Comparison of ENCODE assay signal across 17 cellular contexts in genomic region chr10:123240776-123241175, GRCh38.
DNase-seq lines count a peak whose midpoint lies in the region; ATAC-seq, FAIRE-seq and TF ChIP-seq lines count a peak whose summit lies in the region.
"Had no signal": no experiment of that assay in that cellular context is flagged by ENCODE, and none has a peak within 500 bp of the region (broad histone marks: within the 10 kb centered on the region; RNA-seq: fewer than 3 reads in every experiment).

No MANE protein-coding gene starts in this region.

- H3K27me3 Mint-ChIP-seq in T-helper 17 cell (no peaks in the 10 kb centered on the region), memory B cell (no peaks in the 10 kb centered on the region)

- TF ChIP-seq RAD21 in HepG2 (CRISPR knock-in tag; IDR thresholded peaks at IDR 0.05), result no peak

- CTCF ChIA-PET in HepG2 (lab: Yijun Ruan, JAX; ENCODE audit: low intra/inter-chr PET ratio, low total read pairs), result no interaction called here

- DNase-seq in right lobe of liver (no peak), HepG2 (ENCODE audit: low spot score) (no peak), T-helper 17 cell (no peak), memory B cell (ENCODE audit: low spot score in 2 of 2) (no peak), thyroid gland (no peak)
- DNase-seq: DMS79 treated with DMSO at 0.1 percent for 48 hours, GM23248, HCEC 1CT, NCI-H1092, NCI-H2107, NCI-H2227 treated with DMSO at 0.1 percent for 48 hours, NCI-H524 treated with DMSO at 0.1 percent for 48 hours had no signal

- WGBS in right lobe of liver (ENCODE audit: insufficient coverage, low coverage, low lambda C conversion rate, missing lambda C conversion rate), result 29% methylated on average over 1 of the region's 2 CpGs
- 25% methylated on average over 2 of the region's 2 CpGs for WGBS in HepG2 (ENCODE audit: low lambda C conversion rate)
- 73 to 96% methylated on average over 2 of the region's 2 CpGs for WGBS in thyroid gland, 2 donors

- intact Hi-C loops in right lobe of liver (cut with DNase I), result no loop called here
- intact Hi-C loops in HepG2 (cut with micrococcal nuclease; ENCODE audit: unreplicated experiment), result no loop called here
- intact Hi-C loops in thyroid gland (cut with DNase I), result no loop called here

- no peaks in the 10 kb centered on the region for H3K27me3 ChIP-seq in right lobe of liver
- H3K27me3 ChIP-seq in HepG2 (ENCODE audit: control insufficient read depth in 1 of 2, insufficient read depth in 2 of 2, low read length in 2 of 2), result no peaks in the 10 kb centered on the region
- no peaks in the 10 kb centered on the region for H3K27me3 ChIP-seq in thyroid gland

- peaks cover 2% of the 10 kb centered on the region for H3K36me3 Mint-ChIP-seq in T-helper 17 cell (ENCODE audit: low read depth)
- H3K36me3 Mint-ChIP-seq in memory B cell, result peaks cover 7% of the 10 kb centered on the region

- POLR2A ChIA-PET in HepG2 (lab: Yijun Ruan, JAX), result no interaction called here

- peak overlapping the region; percentile 95 for H3K27ac Mint-ChIP-seq in T-helper 17 cell
- peak overlapping the region; percentile 94 for H3K27ac Mint-ChIP-seq in memory B cell

- TF ChIP-seq POLR2A in right lobe of liver (IDR thresholded peaks at IDR 0.05) (no peak), HepG2 (IDR thresholded peaks at IDR 0.05; ENCODE audit: insufficient read depth in 1 of 2, low read depth in 2 of 2, low read length in 2 of 2) (no peak), thyroid gland (IDR thresholded peaks at IDR 0.05) (no peak)

- ATAC-seq in right lobe of liver (peak; percentile 39 to 75 (median 64)), HepG2 (no peak), T-helper 17 cell (no peak), memory B cell (ENCODE audit: low read depth) (no peak), HG03469 (IDR thresholded peaks at IDR 0.05; ENCODE audit: unreplicated experiment) (no peak), GM18858 (IDR thresholded peaks at IDR 0.05; ENCODE audit: unreplicated experiment) (no peak)
- ATAC-seq: Panc1 had no signal

- H3K4me3 Mint-ChIP-seq in T-helper 17 cell, result no peak overlapping the region
- H3K4me3 Mint-ChIP-seq in memory B cell, result no peak overlapping the region

- H2AFZ ChIP-seq in HepG2 (ENCODE audit: low read length), result no peak overlapping the region
- H2AFZ ChIP-seq: GM23248 had no signal

- no peaks in the 10 kb centered on the region for H3K79me2 ChIP-seq in HepG2 (ENCODE audit: insufficient read depth, low read length)

- in situ Hi-C loops in HepG2 (cut with HindIII; ENCODE audit: extremely low pct_ligation_motif_present, low pct_unique_long_range_greater_than_20kb), result no loop called here

- H3K4me1 ChIP-seq in right lobe of liver, result peaks cover 0 to 15% (median 3%) of the 10 kb centered on the region in 4 donors
- H3K4me1 ChIP-seq in HepG2 (ENCODE audit: insufficient read depth, low read length), result peaks cover 15% of the 10 kb centered on the region
- H3K4me1 ChIP-seq in thyroid gland, result no peaks in the 10 kb centered on the region

- peaks cover 3% of the 10 kb centered on the region for H3K9me3 Mint-ChIP-seq in memory B cell

- no peaks in the 10 kb centered on the region for H3K9me3 ChIP-seq in right lobe of liver
- H3K9me3 ChIP-seq in HepG2 (ENCODE audit: low read length), result no peaks in the 10 kb centered on the region
- no peaks in the 10 kb centered on the region for H3K9me3 ChIP-seq in T-helper 17 cell (ENCODE audit: control insufficient read depth, low read length, poor library complexity, severe bottlenecking)
- H3K9me3 ChIP-seq in thyroid gland, result no peaks in the 10 kb centered on the region

- FAIRE-seq in HepG2 (lab: Jason Lieb, UNC), result no peak
- FAIRE-seq: G401.6 had no signal

- no peak overlapping the region for H3K9ac ChIP-seq in HepG2 (ENCODE audit: insufficient read depth, low read depth, low read length)
- H3K9ac ChIP-seq: GM23248, KMS-11 had no signal

- no peak for TF ChIP-seq CTCF in right lobe of liver (IDR thresholded peaks at IDR 0.05)
- no peak for TF ChIP-seq CTCF in HepG2 (CRISPR knock-in tag; IDR thresholded peaks at IDR 0.05)
- TF ChIP-seq CTCF in thyroid gland (IDR thresholded peaks at IDR 0.05), result no peak

- H3K36me3 ChIP-seq in right lobe of liver, result no peaks in the 10 kb centered on the region
- no peaks in the 10 kb centered on the region for H3K36me3 ChIP-seq in HepG2 (replicated peaks in 1 of 2; ENCODE audit: control insufficient read depth in 1 of 2, insufficient read depth in 2 of 2, low read length in 2 of 2)
- H3K36me3 ChIP-seq in thyroid gland, result no peaks in the 10 kb centered on the region

- H3K27ac ChIP-seq in right lobe of liver (no peak overlapping the region), HepG2 (ENCODE audit: extremely low read length, insufficient read depth, low read length) (no peak overlapping the region), thyroid gland (no peak overlapping the region)
- H3K27ac ChIP-seq: GM23248, KMS-11 had no signal

- H3K4me1 Mint-ChIP-seq in T-helper 17 cell (peaks cover 22% of the 10 kb centered on the region), memory B cell (peaks cover 13% of the 10 kb centered on the region)

- H3K4me2 ChIP-seq in HepG2 (ENCODE audit: low read depth, low read length), result no peak overlapping the region
- H3K4me2 ChIP-seq: KMS-11 had no signal

- H3K4me3 ChIP-seq in right lobe of liver, result no peak overlapping the region
- H3K4me3 ChIP-seq in HepG2 (replicated peaks in 1 of 3; ENCODE audit: insufficient read depth in 1 of 3, low read depth in 2 of 3, low read length in 3 of 3), result no peak overlapping the region
- no peak overlapping the region for H3K4me3 ChIP-seq in thyroid gland (replicated peaks in 1 of 3)
- H3K4me3 ChIP-seq: GM23248 had no signal

- no TSS peak for BruUV-seq in HepG2 (replicated peaks; lab: Mats Ljungman, UMichigan)

- no peak for TF ChIP-seq EP300 in HepG2 (IDR thresholded peaks at IDR 0.05; ENCODE audit: low read depth in 2 of 2, low read length in 2 of 2)
- no peak for TF ChIP-seq EP300 in HepG2 (CRISPR knock-in tag; IDR thresholded peaks at IDR 0.05; ENCODE audit: borderline replicate concordance)

- H4K20me1 ChIP-seq in HepG2 (ENCODE audit: insufficient read depth, low read length), result no peaks in the 10 kb centered on the region

TF ChIP-seq in HepG2, 621 proteins besides CTCF, POLR2A, EP300 and RAD21 (continues in another document):
- TF ChIP-seq MED1 (CRISPR knock-in tag; IDR thresholded peaks at IDR 0.05), result no peak
- no peak for TF ChIP-seq ERF (CRISPR knock-in tag; IDR thresholded peaks at IDR 0.05)
- TF ChIP-seq, protein P1, sequence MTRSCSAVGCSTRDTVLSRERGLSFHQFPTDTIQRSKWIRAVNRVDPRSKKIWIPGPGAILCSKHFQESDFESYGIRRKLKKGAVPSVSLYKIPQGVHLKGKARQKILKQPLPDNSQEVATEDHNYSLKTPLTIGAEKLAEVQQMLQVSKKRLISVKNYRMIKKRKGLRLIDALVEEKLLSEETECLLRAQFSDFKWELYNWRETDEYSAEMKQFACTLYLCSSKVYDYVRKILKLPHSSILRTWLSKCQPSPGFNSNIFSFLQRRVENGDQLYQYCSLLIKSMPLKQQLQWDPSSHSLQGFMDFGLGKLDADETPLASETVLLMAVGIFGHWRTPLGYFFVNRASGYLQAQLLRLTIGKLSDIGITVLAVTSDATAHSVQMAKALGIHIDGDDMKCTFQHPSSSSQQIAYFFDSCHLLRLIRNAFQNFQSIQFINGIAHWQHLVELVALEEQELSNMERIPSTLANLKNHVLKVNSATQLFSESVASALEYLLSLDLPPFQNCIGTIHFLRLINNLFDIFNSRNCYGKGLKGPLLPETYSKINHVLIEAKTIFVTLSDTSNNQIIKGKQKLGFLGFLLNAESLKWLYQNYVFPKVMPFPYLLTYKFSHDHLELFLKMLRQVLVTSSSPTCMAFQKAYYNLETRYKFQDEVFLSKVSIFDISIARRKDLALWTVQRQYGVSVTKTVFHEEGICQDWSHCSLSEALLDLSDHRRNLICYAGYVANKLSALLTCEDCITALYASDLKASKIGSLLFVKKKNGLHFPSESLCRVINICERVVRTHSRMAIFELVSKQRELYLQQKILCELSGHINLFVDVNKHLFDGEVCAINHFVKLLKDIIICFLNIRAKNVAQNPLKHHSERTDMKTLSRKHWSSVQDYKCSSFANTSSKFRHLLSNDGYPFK (CRISPR knock-in tag; IDR thresholded peaks at IDR 0.05; ENCODE audit: borderline replicate concordance), result no peak
- TF ChIP-seq ZNF350 (CRISPR knock-in tag; IDR thresholded peaks at IDR 0.05; ENCODE audit: borderline replicate concordance, low read depth), result no peak
- TF ChIP-seq ZNF441 (CRISPR knock-in tag; IDR thresholded peaks at IDR 0.05; ENCODE audit: borderline replicate concordance), result no peak
- TF ChIP-seq BORCS8-MEF2B (CRISPR knock-in tag; IDR thresholded peaks at IDR 0.05), result no peak
- no peak for TF ChIP-seq HDAC6 (IDR thresholded peaks at IDR 0.05; ENCODE audit: low read depth, low read length)
- TF ChIP-seq, protein P2, sequence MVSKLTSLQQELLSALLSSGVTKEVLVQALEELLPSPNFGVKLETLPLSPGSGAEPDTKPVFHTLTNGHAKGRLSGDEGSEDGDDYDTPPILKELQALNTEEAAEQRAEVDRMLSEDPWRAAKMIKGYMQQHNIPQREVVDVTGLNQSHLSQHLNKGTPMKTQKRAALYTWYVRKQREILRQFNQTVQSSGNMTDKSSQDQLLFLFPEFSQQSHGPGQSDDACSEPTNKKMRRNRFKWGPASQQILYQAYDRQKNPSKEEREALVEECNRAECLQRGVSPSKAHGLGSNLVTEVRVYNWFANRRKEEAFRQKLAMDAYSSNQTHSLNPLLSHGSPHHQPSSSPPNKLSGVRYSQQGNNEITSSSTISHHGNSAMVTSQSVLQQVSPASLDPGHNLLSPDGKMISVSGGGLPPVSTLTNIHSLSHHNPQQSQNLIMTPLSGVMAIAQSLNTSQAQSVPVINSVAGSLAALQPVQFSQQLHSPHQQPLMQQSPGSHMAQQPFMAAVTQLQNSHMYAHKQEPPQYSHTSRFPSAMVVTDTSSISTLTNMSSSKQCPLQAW (CRISPR knock-in tag; IDR thresholded peaks at IDR 0.05), result no peak
- no peak for TF ChIP-seq ZNF619 (CRISPR knock-in tag; IDR thresholded peaks at IDR 0.05)
- no peak for TF ChIP-seq ZNF264 (CRISPR knock-in tag; IDR thresholded peaks at IDR 0.05)
- no peak for TF ChIP-seq ZMYM3 (CRISPR knock-in tag; IDR thresholded peaks at IDR 0.05)
- TF ChIP-seq ZNF468 (CRISPR knock-in tag; IDR thresholded peaks at IDR 0.05), result no peak
- no peak for TF ChIP-seq ZUFSP (CRISPR knock-in tag; IDR thresholded peaks at IDR 0.05; ENCODE audit: borderline replicate concordance)

Comparison
In these comparisons a context has a peak if more than half of its experiments do, and no peak if none do; other contexts are left out.
1. ATAC-seq: peak in right lobe of liver (4 of 4); none in HepG2 (single experiment), T-helper 17 cell (single experiment), memory B cell (single experiment), HG03469 (single experiment) and GM18858 (single experiment).